Comparison of ENCODE assay signal across 20 cellular contexts in the genomic region with DNA sequence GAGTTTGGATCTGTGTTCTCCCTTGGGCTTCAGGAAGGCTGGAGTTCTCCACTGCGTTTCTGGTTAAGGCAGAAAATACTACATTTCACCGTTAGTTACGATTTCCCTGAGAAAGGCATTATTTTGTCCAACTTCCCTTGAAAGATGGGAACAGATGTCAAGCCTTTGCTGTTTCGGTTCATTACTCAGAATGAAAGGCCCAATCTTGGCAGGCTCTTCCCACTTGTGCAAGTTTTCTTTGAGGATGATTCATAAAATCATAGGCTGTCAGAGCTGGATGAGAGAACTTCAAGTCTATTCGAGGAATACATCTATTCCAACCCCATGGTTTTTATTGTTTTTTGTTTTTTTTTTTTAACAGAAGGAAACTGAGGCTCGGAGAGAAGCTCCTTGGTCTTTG.
"Had no signal": no experiment of that assay in that cellular context is flagged by ENCODE, and none has a peak within 500 bp of the region (broad histone marks: within the 10 kb centered on the region; RNA-seq: fewer than 3 reads in every experiment).

No MANE protein-coding gene starts in this region.

- H3K4me1 Mint-ChIP-seq: activated B cell treated with CpG ODN at 0.5 μM for 24 hours; activated CD4-positive, alpha-beta T cell treated with anti-CD3 and anti-CD28 coated beads, Interleukin-2, amount 10 ng/mL, durations not matched to agents 24 days and 14 days had no signal

- H3K27ac ChIP-seq: ovary, sigmoid colon, transverse colon, vagina had no signal

- H3K9me3 Mint-ChIP-seq: activated B cell treated with CpG ODN at 0.5 μM for 24 hours; activated CD4-positive, alpha-beta T cell treated with anti-CD3 and anti-CD28 coated beads, Interleukin-2, amount 10 ng/mL, durations not matched to agents 24 days and 14 days; activated naive CD4-positive, alpha-beta T cell treated with anti-CD3 and anti-CD28 coated beads, Interleukin-2, amount 50 U/mL, for 72 hours; activated T-cell treated with anti-CD3 and anti-CD28 coated beads, Interleukin-2, amount 50 U/mL, for 72 hours; neural crest cell; T-helper 2 cell treated with Interferon-gamma antibody and Interleukin-4, amounts not matched to agents 5 μg/mL and 100 μg/mL, for 36 hours had no signal

- H3K36me3 Mint-ChIP-seq: activated naive CD4-positive, alpha-beta T cell treated with anti-CD3 and anti-CD28 coated beads, Interleukin-2, amount 50 U/mL, for 72 hours had no signal

- H3K4me1 ChIP-seq: sigmoid colon, transverse colon, vagina had no signal

- H3K4me3 ChIP-seq: ovary, sigmoid colon, transverse colon, vagina had no signal

- H3K27me3 ChIP-seq: ovary, transverse colon, vagina had no signal

- H3K36me3 ChIP-seq: ovary, sigmoid colon, transverse colon, vagina had no signal

- H3K4me3 Mint-ChIP-seq: activated B cell treated with CpG ODN at 0.5 μM for 24 hours; activated CD4-positive, alpha-beta T cell treated with anti-CD3 and anti-CD28 coated beads, Interleukin-2, amount 10 ng/mL, durations not matched to agents 24 days and 14 days; activated T-cell treated with anti-CD3 and anti-CD28 coated beads, Interleukin-2, amount 50 U/mL, for 72 hours; neural crest cell; T-helper 2 cell treated with Interferon-gamma antibody and Interleukin-4, amounts not matched to agents 5 μg/mL and 100 μg/mL, for 36 hours had no signal

- H3K27ac Mint-ChIP-seq: activated B cell treated with CpG ODN at 0.5 μM for 24 hours; activated CD4-positive, alpha-beta T cell treated with anti-CD3 and anti-CD28 coated beads, Interleukin-2, amount 10 ng/mL, durations not matched to agents 24 days and 14 days; activated naive CD4-positive, alpha-beta T cell treated with anti-CD3 and anti-CD28 coated beads, Interleukin-2, amount 50 U/mL, for 72 hours; activated T-cell treated with anti-CD3 and anti-CD28 coated beads, Interleukin-2, amount 50 U/mL, for 72 hours; T-helper 2 cell treated with Interferon-gamma antibody and Interleukin-4, amounts not matched to agents 5 μg/mL and 100 μg/mL, for 36 hours had no signal

- ATAC-seq: activated naive CD4-positive, alpha-beta T cell treated with anti-CD3 and anti-CD28 coated beads, Interleukin-2, amount 50 U/mL, for 72 hours; activated T-cell treated with anti-CD3 and anti-CD28 coated beads, Interleukin-2, amount 50 U/mL, for 72 hours had no signal

- DNase-seq: activated B cell treated with CpG ODN at 0.5 μM for 24 hours; activated CD4-positive, alpha-beta T cell treated with anti-CD3 and anti-CD28 coated beads, Interleukin-2, amount 10 ng/mL, durations not matched to agents 24 days and 14 days; activated CD8-positive, alpha-beta memory T cell treated with anti-CD3 and anti-CD28 coated beads, Interleukin-2, amount 50 U/mL, for 48 hours; activated gamma-delta T cell; activated T-cell treated with anti-CD3 and anti-CD28 coated beads, Interleukin-2, amount 50 U/mL, for 72 hours; amniotic stem cell; central memory CD4-positive, alpha-beta T cell; cortex of kidney; effector CD8-positive, alpha-beta T cell; foreskin melanocyte; ovary; sigmoid colon; stimulated activated CD4-positive, alpha-beta T cell treated with anti-CD3 and anti-CD28 coated beads, Interleukin-12 subunit alpha, Interleukin-12 subunit beta, amount 100 ng/mL, for 4 hours; stimulated activated CD4-positive, alpha-beta T cell treated with anti-CD3 and anti-CD28 coated beads, Interleukin-2, amount 100 ng/mL, for 48 hours; stimulated activated naive CD4-positive, alpha-beta T cell; transverse colon had no signal

- H3K9me3 ChIP-seq: ovary, sigmoid colon, transverse colon, vagina had no signal
